Comparison of ENCODE assay signal across 15 cellular contexts in genomic region chr7:157807510-157807909, GRCh38.
DNase-seq lines count a peak whose midpoint lies in the region; ATAC-seq and TF ChIP-seq lines count a peak whose summit lies in the region.
"Had no signal": no experiment of that assay in that cellular context is flagged by ENCODE, and none has a peak within 500 bp of the region (broad histone marks: within the 10 kb centered on the region; RNA-seq: fewer than 3 reads in every experiment).

No MANE protein-coding gene starts in this region.

- no peaks in the 10 kb centered on the region for H3K27me3 ChIP-seq in neural progenitor cell
- H3K27me3 ChIP-seq: testis had no signal

- no peaks in the 10 kb centered on the region for H3K36me3 ChIP-seq in neural progenitor cell

- TF ChIP-seq CTCF in neural progenitor cell (IDR thresholded peaks at IDR 0.05), result no peak

- H2AFZ ChIP-seq in neural progenitor cell (replicated peaks), result no peak overlapping the region

- H3F3A ChIP-seq in neural progenitor cell (ENCODE audit: low read depth), result peaks cover 5% of the 10 kb centered on the region

- no peak overlapping the region for H3K4me2 ChIP-seq in neural progenitor cell
- H3K4me2 ChIP-seq: KMS-11 had no signal

- H3K4me3 Mint-ChIP-seq in neural progenitor cell, result no peak overlapping the region

- no peak overlapping the region for H3K9ac ChIP-seq in neural progenitor cell
- H3K9ac ChIP-seq: KMS-11 had no signal

- peak; percentile 75 for DNase-seq in ELF-1 (ENCODE audit: low read depth, low spot score)
- peak; percentile 34 for DNase-seq in NCI-H69 (lab: John Stamatoyannopoulos, UW)
- peak; percentile 70 for DNase-seq in brain pericyte (ENCODE audit: low read depth, low spot score)
- peak; percentile 63 for DNase-seq in neural progenitor cell (ENCODE audit: low spot score)
- DNase-seq in activated CD4-positive, CD25-positive, alpha-beta regulatory T cell treated with anti-CD3 and anti-CD28 coated beads, Interleukin-2, amount 50 U/mL, for 72 hours, result no peak
- DNase-seq: activated gamma-delta T cell treated with Interleukin-2 at 50 U/mL for 16 hours; AML-193; effector memory CD4-positive, alpha-beta T cell; NCI-H1092; NCI-H774; testis had no signal

- no peak overlapping the region for H3K4me3 ChIP-seq in neural progenitor cell
- H3K4me3 ChIP-seq: testis had no signal

- H4K20me1 ChIP-seq in neural progenitor cell (ENCODE audit: low read depth), result no peaks in the 10 kb centered on the region

- peaks cover 31% of the 10 kb centered on the region for H3K4me1 Mint-ChIP-seq in neural progenitor cell

- peak overlapping the region; percentile 75 for H3K27ac ChIP-seq in neural progenitor cell
- H3K27ac ChIP-seq: KMS-11, testis had no signal

- no peaks in the 10 kb centered on the region for H3K79me2 ChIP-seq in neural progenitor cell (ENCODE audit: low read depth)

- H3K27me3 Mint-ChIP-seq in neural progenitor cell (ENCODE audit: insufficient read depth, low read depth), result peaks cover 11% of the 10 kb centered on the region

- H3K4me1 ChIP-seq in neural progenitor cell, result peaks cover 28% of the 10 kb centered on the region
- H3K4me1 ChIP-seq: testis had no signal

- peaks cover 14% of the 10 kb centered on the region for H3K36me3 Mint-ChIP-seq in neural progenitor cell

- peaks cover 5% of the 10 kb centered on the region for H3K9me3 ChIP-seq in neural progenitor cell (ENCODE audit: low read depth)
- H3K9me3 ChIP-seq: testis had no signal

- peak overlapping the region; percentile 74 for H3K27ac Mint-ChIP-seq in neural progenitor cell

- ATAC-seq in HG02981 (IDR thresholded peaks at IDR 0.05; ENCODE audit: unreplicated experiment) (no peak), HG03108 (IDR thresholded peaks at IDR 0.05; ENCODE audit: unreplicated experiment) (no peak), GM21619 (IDR thresholded peaks at IDR 0.05; ENCODE audit: unreplicated experiment) (no peak)

- H3K9me3 Mint-ChIP-seq in neural progenitor cell, result peaks cover 39% of the 10 kb centered on the region
